Comparison of ENCODE assay signal across 8 cellular contexts in genomic region chr7:76316984-76317781, GRCh38. TPM values are rescaled to one million over a fixed set of nuclear protein-coding genes. Genes with fewer than 3 reads are reported as not detected.
DNase-seq lines count a peak whose midpoint lies in the region; ATAC-seq and TF ChIP-seq lines count a peak whose summit lies in the region.

No MANE protein-coding gene starts in this region.

- WGBS in mammary epithelial cell (ENCODE audit: low coverage, missing lambda C conversion rate): 61% methylated on average over 13 of the region's 14 CpGs
- WGBS in aorta, 2 donors: 52 to 55% methylated on average over 14 of the region's 14 CpGs

- H3K27ac ChIP-seq in cardiac muscle cell (peak overlapping the region; percentile 24), mammary epithelial cell (ENCODE audit: insufficient read depth, low read depth, low read length) (peak overlapping the region; percentile 64), mucosa of rectum (ENCODE audit: low read depth in 2 of 2, low read length in 2 of 2) (peak overlapping the region; percentile 96 to 97), aorta (ENCODE audit: low read depth in 1 of 2, low read length in 2 of 2) (peak overlapping the region in 1 of 2 donors; percentile 72)

- CTCF ChIA-PET in mammary epithelial cell (lab: Charles Lee; ENCODE audit: low non-redundant PET): interaction anchor here (0.7 kb wide), 1 partner anchor 41 kb away, joined by 3 read pairs; no protein-coding TSS in a partner anchor

- no peaks in the 10 kb centered on the region for H3K27me3 ChIP-seq in cardiac muscle cell
- no peaks in the 10 kb centered on the region for H3K27me3 ChIP-seq in mammary epithelial cell (ENCODE audit: insufficient read depth, low read length)
- no peaks in the 10 kb centered on the region for H3K27me3 ChIP-seq in mucosa of rectum (ENCODE audit: control insufficient read depth in 2 of 2, insufficient read depth in 2 of 2, low read length in 2 of 2)
- no peaks in the 10 kb centered on the region for H3K27me3 ChIP-seq in aorta (ENCODE audit: control insufficient read depth in 1 of 2, insufficient read depth in 2 of 2, low read length in 1 of 2)

- no TSS peak for BruUV-seq in mammary epithelial cell (replicated peaks; lab: Mats Ljungman, UMichigan)

- TF ChIP-seq CTCF in cardiac muscle cell (IDR thresholded peaks at IDR 0.05; ENCODE audit: low read depth, low read length): no peak
- TF ChIP-seq CTCF in mammary epithelial cell (conservative IDR thresholded peaks at IDR 0.05 in 1 of 2, IDR thresholded peaks at IDR 0.05 in 1 of 2; ENCODE audit: extremely low read depth in 1 of 2, insufficient read depth in 1 of 2, low read depth in 1 of 2, low read length in 2 of 2): no peak
- TF ChIP-seq CTCF in GM20000 (IDR thresholded peaks at IDR 0.05; ENCODE audit: extremely low read depth, missing control alignments): no peak

- intact Hi-C loops in cardiac septum (cut with DNase I): no loop called here
- intact Hi-C loops in mammary epithelial cell (cut with micrococcal nuclease): no loop called here
- intact Hi-C loops in aorta (cut with DNase I): loop anchor here in 1 of 2 donors (5.0 kb wide), 2 partner anchors 35 to 75 kb away; no protein-coding TSS in a partner anchor

- H3K79me2 ChIP-seq in mammary epithelial cell (ENCODE audit: insufficient read depth, low read length): peaks cover 6% of the 10 kb centered on the region

- H3K9ac ChIP-seq in mammary epithelial cell (ENCODE audit: insufficient read depth, low read length) (no peak overlapping the region), mucosa of rectum (ENCODE audit: low read depth in 1 of 2, low read length in 2 of 2) (peak overlapping the region; percentile 88 to 93)

- H3K4me3 ChIP-seq in cardiac muscle cell (peak overlapping the region; percentile 50), mammary epithelial cell (replicated peaks in 1 of 3; ENCODE audit: insufficient read depth in 1 of 3, low read depth in 2 of 3, low read length in 3 of 3) (peak overlapping the region; percentile 24 to 84 (median 60)), mucosa of rectum (ENCODE audit: low read length in 2 of 2) (peak overlapping the region; percentile 89 to 91), aorta (ENCODE audit: low read length in 2 of 2) (no peak overlapping the region)

- peak overlapping the region; percentile 76 for H3K4me2 ChIP-seq in mammary epithelial cell (ENCODE audit: insufficient read depth, low read depth, low read length)

- peak overlapping the region; percentile 83 for H2AFZ ChIP-seq in mammary epithelial cell (ENCODE audit: low read depth, low read length)

- in situ Hi-C loops in mammary epithelial cell (cut with MboI; ENCODE audit: low sequenced_read_pairs in 2 of 2): loop anchor here in 1 of 2 donors (25.0 kb wide), 2 partner anchors 255 to 455 kb away; no protein-coding TSS in a partner anchor

- H4K20me1 ChIP-seq in mammary epithelial cell (ENCODE audit: insufficient read depth, low read length): no peaks in the 10 kb centered on the region

- peaks cover 12% of the 10 kb centered on the region for H3K4me1 ChIP-seq in cardiac muscle cell (ENCODE audit: low read depth)
- peaks cover 18% of the 10 kb centered on the region for H3K4me1 ChIP-seq in mammary epithelial cell (ENCODE audit: insufficient read depth, low read length)
- peaks cover 13 to 16% of the 10 kb centered on the region in 2 donors for H3K4me1 ChIP-seq in mucosa of rectum (ENCODE audit: control insufficient read depth in 2 of 2, insufficient read depth in 2 of 2, low read length in 2 of 2)
- peaks cover 0 to 2% of the 10 kb centered on the region in 2 donors for H3K4me1 ChIP-seq in aorta (ENCODE audit: control insufficient read depth in 1 of 2, insufficient read depth in 2 of 2, low read length in 2 of 2)

- DNase-seq in cardiac muscle cell (ENCODE audit: low read depth in 1 of 2, low spot score in 1 of 2) (no peak), cardiac septum (ENCODE audit: low spot score) (no peak), mammary epithelial cell (no peak), aorta (peak; percentile 63 to 76), GM20000 (ENCODE audit: low spot score) (no peak)
- DNase-seq in stimulated activated CD4-positive, alpha-beta T cell treated with anti-CD3 and anti-CD28 coated beads, Interleukin-1b, Interleukin-23, amount 100 ng/mL, for 48 hours: no peak

- ATAC-seq in aorta (ENCODE audit: low FRiP score) (no peak), GM21723 (IDR thresholded peaks at IDR 0.05; ENCODE audit: unreplicated experiment) (no peak)

- dilution Hi-C loops in mammary epithelial cell (cut with HindIII; ENCODE audit: low sequenced_read_pairs): loop anchor here (5.0 kb wide), 1 partner anchor 95 kb away; no protein-coding TSS in a partner anchor

- H3K36me3 ChIP-seq in cardiac muscle cell (no peaks in the 10 kb centered on the region), mammary epithelial cell (ENCODE audit: insufficient read depth, low read length) (no peaks in the 10 kb centered on the region), mucosa of rectum (ENCODE audit: control insufficient read depth in 2 of 2, insufficient read depth in 2 of 2, low read length in 2 of 2) (no peaks in the 10 kb centered on the region), aorta (ENCODE audit: control insufficient read depth in 1 of 2, insufficient read depth in 2 of 2, low read length in 1 of 2) (no peaks in the 10 kb centered on the region)

- H3K9me3 ChIP-seq in cardiac muscle cell (ENCODE audit: low read depth) (no peaks in the 10 kb centered on the region), mammary epithelial cell (replicated peaks; ENCODE audit: insufficient read depth, low read length) (no peaks in the 10 kb centered on the region), mucosa of rectum (ENCODE audit: control insufficient read depth in 2 of 2, low read length in 2 of 2) (no peaks in the 10 kb centered on the region), aorta (ENCODE audit: control insufficient read depth, low read length) (no peaks in the 10 kb centered on the region)

RNA-seq across cellular contexts. Expression of gene HSPB1, which starts 14.7 kb away (rescaled TPM):
- total RNA-seq in cardiac muscle cell (1,267 and 1,807 TPM in 2 replicates), cardiac septum (2,571 TPM), mammary epithelial cell (100 to 1,000 TPM; 523 to 862 TPM), aorta (1,000 to 10,000 TPM; 1,225 to 2,295 TPM)
- polyA plus RNA-seq in cardiac muscle cell (2,642 and 3,793 TPM in 2 replicates), mammary epithelial cell (420 TPM), aorta (1,000 to 10,000 TPM in 1 of 2 donors, 100 to 1,000 TPM in 1; 742 to 1,817 TPM)
- polyA minus RNA-seq in mammary epithelial cell: 132 TPM

RNA-seq across cellular contexts. Expression of gene YWHAG, which starts 41.6 kb away (rescaled TPM):
- total RNA-seq in cardiac muscle cell: 90.5 and 97.9 TPM in 2 replicates
- polyA plus RNA-seq in cardiac muscle cell: 25.0 and 29.2 TPM in 2 replicates
- total RNA-seq in cardiac septum: 183 TPM
- 100 to 1,000 TPM; 155 to 227 TPM for total RNA-seq in mammary epithelial cell
- 74.1 TPM for polyA plus RNA-seq in mammary epithelial cell
- 151 TPM for polyA minus RNA-seq in mammary epithelial cell
- total RNA-seq in aorta: 100 to 1,000 TPM; 104 to 121 TPM
- 10 to 100 TPM; 40.0 to 58.2 TPM for polyA plus RNA-seq in aorta

Comparison
In these comparisons a context has a peak if more than half of its experiments do, and no peak if none do; other contexts are left out.
1. DNase-seq: peak in aorta (2 of 2); none in cardiac muscle cell (0 of 2), cardiac septum (single experiment), mammary epithelial cell (single experiment), stimulated activated CD4-positive, alpha-beta T cell treated with anti-CD3 and anti-CD28 coated beads, Interleukin-1b, Interleukin-23, amount 100 ng/mL, for 48 hours (single experiment) and GM20000 (single experiment).
2. H3K4me3 ChIP-seq: peak in cardiac muscle cell (single experiment), mammary epithelial cell (3 of 3) and mucosa of rectum (2 of 2); none in aorta (0 of 2).